ENCODE assay signal across 8 cellular contexts in the genomic region with DNA sequence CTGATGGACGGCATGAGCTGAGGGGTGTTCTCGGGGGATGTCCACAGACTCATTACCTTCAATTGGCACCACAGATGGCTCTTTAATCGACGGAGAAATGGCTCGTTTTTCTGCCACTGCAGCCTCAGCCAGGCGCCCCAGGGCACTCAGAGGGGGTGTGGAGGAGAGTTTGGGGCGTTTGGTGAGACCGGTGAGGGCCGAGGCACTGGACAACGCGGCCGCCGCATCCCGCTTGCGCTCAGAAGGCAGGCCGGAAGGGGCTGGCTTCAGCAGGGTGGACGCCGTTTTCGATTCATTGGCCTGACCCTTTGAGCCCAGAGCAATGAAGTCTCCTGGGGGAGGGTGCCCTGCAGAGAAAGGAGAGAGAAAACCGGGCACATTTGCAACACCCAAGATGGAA. TPM values are rescaled to one million over a fixed set of nuclear protein-coding genes. Genes with fewer than 3 reads are reported as not detected.
A peak's percentile ranks its signal among the peaks of the same experiment; 100 is the strongest.
DNase-seq lines count a peak whose midpoint lies in the region; ATAC-seq and TF ChIP-seq lines count a peak whose summit lies in the region.

No MANE protein-coding gene starts in this region.

- peaks cover 33% of the 10 kb centered on the region for H3K4me1 Mint-ChIP-seq in CD14-positive monocyte
- peaks cover 34% of the 10 kb centered on the region for H3K4me1 Mint-ChIP-seq in nephron progenitor cell

- H3K4me3 ChIP-seq in MG63 (peak overlapping the region; percentile 93), duodenal mucosa (ENCODE audit: low read depth in 1 of 2, low read length in 2 of 2) (peak overlapping the region; percentile 77 to 93)

- H3K9me3 Mint-ChIP-seq in CD14-positive monocyte (peaks cover 0 to 4% (median 0%) of the 10 kb centered on the region in 7 donors), nephron progenitor cell (no peaks in the 10 kb centered on the region)

- H3K9me3 ChIP-seq in MG63 (no peaks in the 10 kb centered on the region), duodenal mucosa (ENCODE audit: control insufficient read depth in 1 of 2, low read length in 2 of 2) (no peaks in the 10 kb centered on the region)

- H3K4me3 Mint-ChIP-seq in CD14-positive monocyte (peak overlapping the region; percentile 94), nephron progenitor cell (peak overlapping the region; percentile 92)

- intact Hi-C loops in CD14-positive monocyte (cut with micrococcal nuclease) = loop anchor here in 1 of 2 donors (5.0 kb wide), 1 partner anchor 69 kb away; the partner anchor contains the start of gene PSMG3

- H3K36me3 ChIP-seq in MG63 = peaks cover 8% of the 10 kb centered on the region
- peaks cover 15 to 41% of the 10 kb centered on the region in 2 donors for H3K36me3 ChIP-seq in duodenal mucosa (ENCODE audit: control insufficient read depth in 1 of 2, insufficient read depth in 2 of 2, low read length in 2 of 2)

- TF ChIP-seq CTCF in CD14-positive monocyte (IDR thresholded peaks at IDR 0.05) (no peak), nephron progenitor cell (IDR thresholded peaks at IDR 0.05) (no peak)

- H3K9ac ChIP-seq in duodenal mucosa (ENCODE audit: low read depth in 1 of 2, low read length in 2 of 2) = peak overlapping the region; percentile 66 to 81

- H3K27ac ChIP-seq in duodenal mucosa (ENCODE audit: low read depth, low read length) = no peak overlapping the region

- peak overlapping the region in 3 of 7 donors; percentile 73 to 90 (median 74) for H3K27ac Mint-ChIP-seq in CD14-positive monocyte
- peak overlapping the region; percentile 59 for H3K27ac Mint-ChIP-seq in nephron progenitor cell

- H3K36me3 Mint-ChIP-seq in CD14-positive monocyte (peaks cover 36 to 46% of the 10 kb centered on the region in 2 donors), nephron progenitor cell (ENCODE audit: low read depth) (peaks cover 23% of the 10 kb centered on the region)

- no peak for ATAC-seq in HG02973 (IDR thresholded peaks at IDR 0.05; ENCODE audit: unreplicated experiment)

- no peak for DNase-seq in CD14-positive monocyte (ENCODE audit: low spot score)
- DNase-seq in MG63 = no peak
- DNase-seq in nephron progenitor cell = no peak
- no peak for DNase-seq in NK-92 treated with Interleukin-12 subunit alpha and Interleukin-12 subunit beta, amount 100 ng/mL, for 24 hours (lab: John Stamatoyannopoulos, UW)
- no peak for DNase-seq in NCI-H2196 (lab: John Stamatoyannopoulos, UW; ENCODE audit: unreplicated experiment)
- DNase-seq in NCI-H69 (lab: John Stamatoyannopoulos, UW) = no peak

- peaks cover 23 to 24% of the 10 kb centered on the region in 2 donors for H3K4me1 ChIP-seq in duodenal mucosa (ENCODE audit: control insufficient read depth in 1 of 2, insufficient read depth in 2 of 2, low read length in 2 of 2)

- H3K27me3 Mint-ChIP-seq in CD14-positive monocyte (ENCODE audit: low read depth in 3 of 3) (peaks cover 2 to 8% (median 3%) of the 10 kb centered on the region in 3 donors), nephron progenitor cell (ENCODE audit: low read depth, poor library complexity) (no peaks in the 10 kb centered on the region)

- H3K27me3 ChIP-seq in MG63 (no peaks in the 10 kb centered on the region), duodenal mucosa (ENCODE audit: control insufficient read depth in 1 of 2, insufficient read depth in 2 of 2, low read length in 2 of 2) (no peaks in the 10 kb centered on the region)

RNA-seq across cellular contexts. Expression of gene INTS1, which starts 1.3 kb away (rescaled TPM):
- polyA plus RNA-seq in CD14-positive monocyte = 1 to 10 TPM; 5.5 to 7.3 TPM
- 34.2 and 48.6 TPM in 2 replicates for total RNA-seq in MG63 (2014; rRNA removed; shearing (Covaris generic); ENCODE audit: low replicate concordance)

RNA-seq across cellular contexts. Expression of gene MAFK, which starts 27.7 kb away (rescaled TPM):
- under 1 TPM; 0.30 to 0.48 TPM for polyA plus RNA-seq in CD14-positive monocyte
- total RNA-seq in MG63 (2014; rRNA removed; shearing (Covaris generic); ENCODE audit: low replicate concordance) = 18.7 and 25.3 TPM in 2 replicates

RNA-seq across cellular contexts. Expression of gene MICALL2, which starts 43.6 kb away (rescaled TPM):
- under 1 TPM; 0.14 to 0.72 TPM for polyA plus RNA-seq in CD14-positive monocyte
- 7.9 and 13.5 TPM in 2 replicates for total RNA-seq in MG63 (2014; rRNA removed; shearing (Covaris generic); ENCODE audit: low replicate concordance)

RNA-seq across cellular contexts. Expression of gene TMEM184A, which starts 53.2 kb away (rescaled TPM):
- polyA plus RNA-seq in CD14-positive monocyte = not detected
- total RNA-seq in MG63 (2014; rRNA removed; shearing (Covaris generic); ENCODE audit: low replicate concordance) = not detected in 2 replicates
